Comparison of ENCODE assay signal across 19 cellular contexts in the genomic region with DNA sequence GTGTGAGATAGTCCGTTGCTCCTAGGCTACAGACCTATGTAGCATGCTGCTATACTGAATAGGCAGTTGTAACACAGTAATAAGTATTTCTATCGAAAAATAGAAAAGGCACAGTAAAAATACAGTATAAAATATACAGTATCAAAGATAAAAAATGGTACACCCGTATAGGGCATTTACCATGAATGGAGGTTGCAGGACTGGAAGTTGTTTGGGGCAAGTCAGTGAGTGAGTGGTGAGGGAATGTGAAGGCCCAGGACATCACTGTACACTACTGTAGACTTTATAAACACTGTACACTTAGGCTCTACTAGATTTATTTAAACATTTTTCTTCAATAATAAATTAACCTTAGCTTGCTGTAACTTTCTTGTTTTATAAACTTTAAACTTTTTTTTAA. TPM values are rescaled to one million over a fixed set of nuclear protein-coding genes. Genes with fewer than 3 reads are reported as not detected.
DNase-seq lines count a peak whose midpoint lies in the region; ATAC-seq, FAIRE-seq and TF ChIP-seq lines count a peak whose summit lies in the region.
"Had no signal": no experiment of that assay in that cellular context is flagged by ENCODE, and none has a peak within 500 bp of the region (broad histone marks: within the 10 kb centered on the region; RNA-seq: fewer than 3 reads in every experiment).

No MANE protein-coding gene starts in this region.

- intact Hi-C loops in psoas muscle (cut with DNase I) = loop anchor here (5.0 kb wide), 2 partner anchors 47 to 133 kb away; no protein-coding TSS in a partner anchor
- intact Hi-C loops in adrenal gland (cut with DNase I) = loop anchor here in 1 of 2 donors (10.0 kb wide), 1 partner anchor 126 kb away; no protein-coding TSS in a partner anchor

- H3K4me3 ChIP-seq in A549 (no peak overlapping the region), H1 (ENCODE audit: extremely low read depth in 1 of 4, insufficient read depth in 2 of 4, low read depth in 3 of 4, low read length in 4 of 4) (no peak overlapping the region), psoas muscle (peak overlapping the region; percentile 89), adrenal gland (no peak overlapping the region)

- CTCF ChIA-PET in A549 (lab: Yijun Ruan, JAX) = interaction anchor here (0.6 to 2.8 kb wide), 5 partner anchors 18 to 159 kb away, joined by 3 to 18 read pairs (median 3); no protein-coding TSS in a partner anchor
- CTCF ChIA-PET in H1 (lab: Charles Lee; ENCODE audit: partially characterized antibody) = interaction anchor here (0.6 to 6.4 kb wide), 5 partner anchors 12 to 322 kb away, joined by 3 to 40 read pairs (median 4); no protein-coding TSS in a partner anchor

- H3K79me2 ChIP-seq in H1 (ENCODE audit: control insufficient read depth in 1 of 2, insufficient read depth in 2 of 2, low read length in 2 of 2) = peaks cover 0 to 3% of the 10 kb centered on the region in 2 experiments; a peak in 1 of 4 replicates

- TF ChIP-seq EP300 in A549 (IDR thresholded peaks at IDR 0.05) (no peak), H1 (IDR thresholded peaks at IDR 0.05; ENCODE audit: borderline replicate concordance in 1 of 2, low read depth in 2 of 2, low read length in 2 of 2) (no peak)

- peaks cover 52% of the 10 kb centered on the region for H3K4me1 ChIP-seq in A549
- peaks cover 0 to 3% (median 1%) of the 10 kb centered on the region in 4 experiments; a peak in 4 of 7 replicates for H3K4me1 ChIP-seq in H1 (replicated peaks in 1 of 4; ENCODE audit: control insufficient read depth in 3 of 4, insufficient read depth in 4 of 4, low read length in 3 of 4)
- peaks cover 46% of the 10 kb centered on the region for H3K4me1 ChIP-seq in psoas muscle
- peaks cover 13 to 24% of the 10 kb centered on the region in 2 donors for H3K4me1 ChIP-seq in adrenal gland (replicated peaks in 1 of 2)

- H2BK5ac ChIP-seq in H1 (ENCODE audit: low read depth, low read length) = no peak overlapping the region

- no peak overlapping the region for H2AFZ ChIP-seq in H1 (ENCODE audit: low read length)

- H4K20me1 ChIP-seq in H1 (replicated peaks in 1 of 2; ENCODE audit: control insufficient read depth in 1 of 2, insufficient read depth in 2 of 2, low read length in 2 of 2) = no peaks in the 10 kb centered on the region

- no peak overlapping the region for H3K18ac ChIP-seq in H1 (ENCODE audit: extremely low read depth, low read length)

- H3K23me2 ChIP-seq in H1 (ENCODE audit: low read depth, low read length) = peaks cover 3% of the 10 kb centered on the region

- H3K23ac ChIP-seq in H1 (ENCODE audit: insufficient read length) = no peak overlapping the region

- H4K5ac ChIP-seq in H1 (ENCODE audit: insufficient read length, low read depth, low read length) = no peak overlapping the region

- no peak overlapping the region for H2BK15ac ChIP-seq in H1 (ENCODE audit: low read length)

- no peak overlapping the region for H3K9ac ChIP-seq in H1 (replicated peaks in 1 of 4; ENCODE audit: extremely low read depth in 1 of 4, low read depth in 3 of 4, low read length in 3 of 4)

- DNase-seq in A549 (ENCODE audit: low read depth in 1 of 2, low spot score in 1 of 2) (no peak), HCEC 1CT (peak; percentile 36), H1 (ENCODE audit: low read depth in 1 of 2, low spot score in 2 of 2) (no peak), psoas muscle (no peak), adrenal gland (no peak), activated gamma-delta T cell treated with Interleukin-2 at 50 U/mL for 16 hours (no peak), ureter (ENCODE audit: low spot score) (no peak), AG20443 (ENCODE audit: low spot score) (no peak)
- DNase-seq: activated CD4-positive, alpha-beta T cell treated with anti-CD3 and anti-CD28 coated beads, Interleukin-2, amount 50 U/mL, for 4 hours; activated CD8-positive, alpha-beta memory T cell treated with anti-CD3 and anti-CD28 coated beads, Interleukin-2, amount 50 U/mL, for 4 hours; activated naive CD8-positive, alpha-beta T cell treated with anti-CD3 and anti-CD28 coated beads, Interleukin-2, amount 10 ng/mL, durations not matched to agents 7 days and 5 days; CD4-positive, alpha-beta T cell; cortex of kidney; DMS 273 treated with DMSO at 0.1 percent for 48 hours; MV-4-11; NCI-H2171 treated with DMSO at 0.1 percent for 48 hours; NCI-H526; RPMI8226; stimulated activated CD4-positive, alpha-beta T cell treated with anti-CD3 and anti-CD28 coated beads, Interleukin-4, amount 100 ng/mL, for 24 hours had no signal

- H4K91ac ChIP-seq in H1 (replicated peaks; ENCODE audit: insufficient read length, low read length) = no peak overlapping the region

- ATAC-seq in A549 (no peak), psoas muscle (no peak)

- no peak overlapping the region for H3K14ac ChIP-seq in H1 (ENCODE audit: insufficient read length)

- H2BK20ac ChIP-seq in H1 (ENCODE audit: low read length) = no peak overlapping the region

- no peak overlapping the region for H2BK120ac ChIP-seq in H1 (replicated peaks; ENCODE audit: low read depth, low read length)

- no peak for FAIRE-seq in A549 (lab: Jason Lieb, UNC)
- no peak for FAIRE-seq in H1 (lab: Jason Lieb, UNC)

- TF ChIP-seq RAD21 in A549 (conservative IDR thresholded peaks at IDR 0.05 in 1 of 2, IDR thresholded peaks at IDR 0.05 in 1 of 2) (no peak), H1 (IDR thresholded peaks at IDR 0.05 in 1 of 2, conservative IDR thresholded peaks at IDR 0.05 in 1 of 2; ENCODE audit: low read depth in 2 of 2, low read length in 2 of 2) (no peak)

- H3K9me3 ChIP-seq in A549 (no peaks in the 10 kb centered on the region), H1 (ENCODE audit: insufficient read depth in 2 of 2, low read depth in 1 of 2, low read length in 1 of 2) (no peaks in the 10 kb centered on the region), psoas muscle (no peaks in the 10 kb centered on the region), adrenal gland (replicated peaks in 1 of 3) (no peaks in the 10 kb centered on the region)

- no peak overlapping the region for H2BK12ac ChIP-seq in H1 (ENCODE audit: low read depth, low read length)

- H4K8ac ChIP-seq in H1 (ENCODE audit: extremely low read depth, insufficient read depth, low read length) = no peak overlapping the region

- no peaks in the 10 kb centered on the region for H3K79me1 ChIP-seq in H1 (ENCODE audit: low read depth, low read length)

- H3K56ac ChIP-seq in H1 (replicated peaks; ENCODE audit: insufficient read length, low read depth, low read length) = no peak overlapping the region

- H3K4me2 ChIP-seq in A549 = peak overlapping the region; percentile 98
- no peak overlapping the region for H3K4me2 ChIP-seq in H1 (ENCODE audit: insufficient read depth in 1 of 2, low read depth in 2 of 2, low read length in 2 of 2)

- POLR2A ChIA-PET in A549 (lab: Yijun Ruan, JAX) (interaction anchor here (0.6 to 1.2 kb wide), 2 partner anchors 30 to 862 kb away, joined by 4 read pairs; no protein-coding TSS in a partner anchor), H1 (lab: Charles Lee; ENCODE audit: partially characterized antibody) (interaction anchor here (1.4 kb wide), 1 partner anchor 8 kb away, joined by 3 read pairs; no protein-coding TSS in a partner anchor)

- WGBS in A549 (ENCODE audit: missing lambda C conversion rate) = 77% methylated on average over 3 of the region's 3 CpGs
- WGBS in H1 (ENCODE audit: extremely low coverage in 1 of 2, insufficient coverage in 1 of 2, insufficient read length in 1 of 2, insufficient replicate concordance in 2 of 2, low coverage in 1 of 2, low lambda C conversion rate in 2 of 2, missing lambda C conversion rate in 1 of 2), 2 experiments = 89% methylated on average over 3 of the region's 3 CpGs; no CpG with 5 or more reads in 1 of the 2 experiments
- WGBS in psoas muscle, 3 donors = 77 to 86% (median 80%) methylated on average over 3 of the region's 3 CpGs
- 88 to 96% (median 92%) methylated on average over 3 of the region's 3 CpGs for WGBS in adrenal gland, 4 donors

- H3K36me3 ChIP-seq in H1 (ENCODE audit: control insufficient read depth in 2 of 4, insufficient read depth in 4 of 4, low read length in 3 of 4) = no peaks in the 10 kb centered on the region
- H3K36me3 ChIP-seq in psoas muscle (ENCODE audit: insufficient read depth in 1 of 2, low read depth in 1 of 2) = peaks cover 3% of the 10 kb centered on the region in 2 donors
- H3K36me3 ChIP-seq in adrenal gland (replicated peaks in 1 of 2) = no peaks in the 10 kb centered on the region

- peak overlapping the region; percentile 80 for H3K4ac ChIP-seq in H1 (replicated peaks; ENCODE audit: insufficient read length, low read depth, low read length)

- H3K27me3 ChIP-seq in H1 (replicated peaks in 1 of 4; ENCODE audit: control insufficient read depth in 3 of 4, extremely low read depth in 1 of 4, insufficient read depth in 3 of 4, low read length in 3 of 4) = no peaks in the 10 kb centered on the region
- H3K27me3 ChIP-seq in psoas muscle (ENCODE audit: insufficient read depth in 3 of 3, low read length in 2 of 3) = no peaks in the 10 kb centered on the region
- H3K27me3 ChIP-seq in adrenal gland = no peaks in the 10 kb centered on the region

- TF ChIP-seq POLR2A in A549 (IDR thresholded peaks at IDR 0.05; ENCODE audit: low read length) (no peak), H1 (IDR thresholded peaks at IDR 0.05; ENCODE audit: control extremely low read depth in 1 of 2, low read depth in 2 of 2, low read length in 2 of 2) (no peak), adrenal gland (IDR thresholded peaks at IDR 0.05) (no peak)

- TF ChIP-seq CTCF in A549 (IDR thresholded peaks at IDR 0.05) (no peak), H1 (IDR thresholded peaks at IDR 0.05; ENCODE audit: control extremely low read depth in 1 of 3, insufficient read depth in 1 of 3, low read depth in 1 of 3, low read length in 3 of 3) (no peak), psoas muscle (IDR thresholded peaks at IDR 0.05) (no peak), adrenal gland (IDR thresholded peaks at IDR 0.05) (no peak)

- H3K27ac ChIP-seq in A549 = peak overlapping the region; percentile 73 to 98; a peak in 4 of 6 replicates
- no peak overlapping the region for H3K27ac ChIP-seq in H1 (ENCODE audit: low read depth, low read length)
- H3K27ac ChIP-seq in psoas muscle = peak overlapping the region; percentile 100
- H3K27ac ChIP-seq in adrenal gland = no peak overlapping the region

- no peak overlapping the region for H2AK5ac ChIP-seq in H1 (ENCODE audit: low read depth, low read length)

RNA-seq across cellular contexts. Expression of gene MAP3K20, which starts 3.5 kb away (rescaled TPM):
- 76.7 and 80.7 TPM in 2 replicates for polyA plus RNA-seq in A549 (2011; rRNA removed)
- polyA plus RNA-seq in A549 (2012; cell fraction: cytosol; rRNA removed) = 13.8 and 14.9 TPM in 2 replicates
- polyA plus RNA-seq in A549 (2012; cell fraction: nucleus; rRNA removed) = 6.8 and 8.7 TPM in 2 replicates
- 34.1 to 34.7 TPM (median 34.2 TPM) in 3 replicates for polyA plus RNA-seq in A549 (2017; fragmentation: RNase III; extraction: RNeasy Plus Mini Kit Qiagen cat#74134 plus additional on column Dnase treatment)
- polyA minus RNA-seq in A549 (2011; rRNA and poly(A)+ RNA removed) = 52.0 and 55.0 TPM in 2 replicates
- total RNA-seq in H1 (2021; fragmentation: NEBNext Ultra II Directional; extraction: Animal tissue kit (Norgen Biotek cat#: 25700)) = 8.5 and 11.1 TPM in 2 replicates
- 2.4 and 3.1 TPM in 2 replicates for polyA plus RNA-seq in H1 (2011; rRNA removed)
- 3.7 TPM for polyA plus RNA-seq in H1 (2011; cell fraction: cytosol; rRNA removed)
- 3.2 TPM for polyA plus RNA-seq in H1 (2011; cell fraction: nucleus; rRNA removed)
- 4.6 to 6.9 TPM (median 5.7 TPM) in 4 replicates for polyA plus RNA-seq in H1 (2012, experiment 1 of 2)
- 0.60 TPM for polyA plus RNA-seq in H1 (2012, experiment 2 of 2)
- polyA plus RNA-seq in H1 (2013, experiment 1 of 2) = 11.8 TPM
- 10.6 TPM for polyA plus RNA-seq in H1 (2013, experiment 2 of 2)
- polyA minus RNA-seq in H1 (2011; rRNA and poly(A)+ RNA removed) = 9.3 and 16.4 TPM in 2 replicates
- polyA minus RNA-seq in H1 (2011; cell fraction: cytosol; rRNA and poly(A)+ RNA removed) = 7.3 TPM
- polyA minus RNA-seq in H1 (2011; cell fraction: nucleus; rRNA and poly(A)+ RNA removed) = 11.6 TPM
- 100 to 1,000 TPM; 366 to 533 (median 468) TPM for total RNA-seq in psoas muscle
- 100 to 1,000 TPM in 2 of 3 donors, 10 to 100 TPM in 1; 41.8 to 224 (median 112) TPM for polyA plus RNA-seq in psoas muscle
- 10 to 100 TPM; 10.9 to 54.2 (median 29.1) TPM for total RNA-seq in adrenal gland
- polyA plus RNA-seq in adrenal gland = 10 to 100 TPM in 1 of 3 donors, 1 to 10 TPM in 2; 8.1 to 26.8 (median 9.3) TPM
- total RNA-seq in ureter = 77.6 TPM

Comparison
In these comparisons a context has a peak if more than half of its experiments do, and no peak if none do; other contexts are left out.
1. H3K27ac ChIP-seq: peak in A549 (2 of 2) and psoas muscle (single experiment); none in H1 (single experiment) and adrenal gland (0 of 5).